1 cellular context compared by ENCODE assay signal in genomic region chr11:62001450-62002178, GRCh38.
TF ChIP-seq lines count a peak whose summit lies in the region.

No MANE protein-coding gene starts in this region.

TF ChIP-seq in HepG2, 621 proteins besides CTCF, POLR2A, EP300 and RAD21 (continued from another document and continues in another):
- TF ChIP-seq ZNF574 (CRISPR knock-in tag; IDR thresholded peaks at IDR 0.05) = peak; percentile 51
- TF ChIP-seq HCFC1 (IDR thresholded peaks at IDR 0.05; ENCODE audit: low read depth, low read length) = no peak
- TF ChIP-seq ZNF264 (CRISPR knock-in tag; IDR thresholded peaks at IDR 0.05) = peak; percentile 71
- no peak for TF ChIP-seq HES4 (CRISPR knock-in tag; IDR thresholded peaks at IDR 0.05; ENCODE audit: borderline replicate concordance)
- TF ChIP-seq TGIF2 (CRISPR knock-in tag; IDR thresholded peaks at IDR 0.05) = 0 out of 2 replicates have a peak, but pooled peaks have one; percentile 7
- peak; percentile 5; the same call in 1 of the 2 replicates for TF ChIP-seq GABPB1 (CRISPR knock-in tag; IDR thresholded peaks at IDR 0.05)
- 0 out of 2 replicates have a peak, but pooled peaks have one; percentile 32 for TF ChIP-seq ZNF563 (CRISPR knock-in tag; IDR thresholded peaks at IDR 0.05)
- TF ChIP-seq XRCC5 (optimal IDR thresholded peaks at IDR 0.05; ENCODE audit: low read length) = peak; percentile 80
- no peak for TF ChIP-seq ZNF207 (IDR thresholded peaks at IDR 0.05; ENCODE audit: borderline replicate concordance)
- 0 out of 2 replicates have a peak, but pooled peaks have one; percentile 33 for TF ChIP-seq JUN (CRISPR knock-in tag; IDR thresholded peaks at IDR 0.05)
- no peak for TF ChIP-seq ZNF841 (CRISPR knock-in tag; IDR thresholded peaks at IDR 0.05; ENCODE audit: borderline replicate concordance)
- TF ChIP-seq NFYB (CRISPR knock-in tag; IDR thresholded peaks at IDR 0.05) = no peak
- no peak for TF ChIP-seq EED (CRISPR knock-in tag; IDR thresholded peaks at IDR 0.05)
- no peak for TF ChIP-seq ZFP36L1 (CRISPR knock-in tag; IDR thresholded peaks at IDR 0.05)
- no peak for TF ChIP-seq ZNF276 (CRISPR knock-in tag; IDR thresholded peaks at IDR 0.05; ENCODE audit: low read depth)
- TF ChIP-seq EEA1 (CRISPR knock-in tag; IDR thresholded peaks at IDR 0.05; ENCODE audit: borderline replicate concordance) = no peak
- TF ChIP-seq HHEX (CRISPR knock-in tag; IDR thresholded peaks at IDR 0.05) = no peak
- TF ChIP-seq ZNF333 (CRISPR knock-in tag; IDR thresholded peaks at IDR 0.05; ENCODE audit: borderline replicate concordance) = no peak
- no peak for TF ChIP-seq HNRNPH1 (optimal IDR thresholded peaks at IDR 0.05; ENCODE audit: low read depth, low read length)
- TF ChIP-seq SIX4 (CRISPR knock-in tag; IDR thresholded peaks at IDR 0.05) = peak; percentile 49; the same call in 1 of the 2 replicates
- peak; percentile 39; the same call in 1 of the 2 replicates for TF ChIP-seq ZNF33A (CRISPR knock-in tag; IDR thresholded peaks at IDR 0.05; ENCODE audit: borderline replicate concordance)
- 0 out of 2 replicates have a peak, but pooled peaks have one; percentile 31 for TF ChIP-seq IKZF5 (CRISPR knock-in tag; IDR thresholded peaks at IDR 0.05)
- 0 out of 2 replicates have a peak, but pooled peaks have one; percentile 3 for TF ChIP-seq MEF2D (CRISPR knock-in tag; IDR thresholded peaks at IDR 0.05)
- TF ChIP-seq ZNF282 (IDR thresholded peaks at IDR 0.05; ENCODE audit: partially characterized antibody) = no peak
- TF ChIP-seq DMAP1 (CRISPR knock-in tag; IDR thresholded peaks at IDR 0.05) = peak; percentile 69; the same call in 1 of the 2 replicates
- no peak for TF ChIP-seq NFIB (CRISPR knock-in tag; IDR thresholded peaks at IDR 0.05; ENCODE audit: borderline replicate concordance)
- TF ChIP-seq SP5 (CRISPR knock-in tag; IDR thresholded peaks at IDR 0.05; ENCODE audit: borderline replicate concordance, low read depth) = 0 out of 2 replicates have a peak, but pooled peaks have one; percentile 7
- TF ChIP-seq ATF6 (CRISPR knock-in tag; conservative IDR thresholded peaks at IDR 0.05) = no peak
- TF ChIP-seq ZNF253 (CRISPR knock-in tag; IDR thresholded peaks at IDR 0.05; ENCODE audit: borderline replicate concordance) = no peak
- TF ChIP-seq ZBTB7A (CRISPR knock-in tag; IDR thresholded peaks at IDR 0.05) = peak; percentile 83; the same call in 1 of the 2 replicates
- TF ChIP-seq ZNF142 (CRISPR knock-in tag; IDR thresholded peaks at IDR 0.05) = peak; percentile 50; the same call in 1 of the 2 replicates
- TF ChIP-seq KLF12 (CRISPR knock-in tag; IDR thresholded peaks at IDR 0.05; ENCODE audit: borderline replicate concordance) = no peak
- peak; percentile 59 for TF ChIP-seq ELF3 (CRISPR knock-in tag; IDR thresholded peaks at IDR 0.05)
- TF ChIP-seq MIER2 (CRISPR knock-in tag; IDR thresholded peaks at IDR 0.05) = peak; percentile 57
- TF ChIP-seq ZNF34 (CRISPR knock-in tag; IDR thresholded peaks at IDR 0.05; ENCODE audit: borderline replicate concordance) = peak; percentile 73; the same call in 1 of the 2 replicates
- TF ChIP-seq CEBPB (IDR thresholded peaks at IDR 0.05; ENCODE audit: borderline replicate concordance, low read depth, low read length) = peak; percentile 14; the same call in 1 of the 2 replicates
- peak; percentile 84 for TF ChIP-seq MED1 (CRISPR knock-in tag; IDR thresholded peaks at IDR 0.05)
- no peak for TF ChIP-seq REPIN1 (CRISPR knock-in tag; IDR thresholded peaks at IDR 0.05; ENCODE audit: borderline replicate concordance, low read depth)
- TF ChIP-seq HOXA5 (CRISPR knock-in tag; IDR thresholded peaks at IDR 0.05) = peak; percentile 71; the same call in 1 of the 2 replicates
- TF ChIP-seq LCORL (IDR thresholded peaks at IDR 0.05) = no peak
- peak; percentile 89 for TF ChIP-seq LCORL (CRISPR knock-in tag; IDR thresholded peaks at IDR 0.05)
- no peak for TF ChIP-seq ZNF615 (CRISPR knock-in tag; IDR thresholded peaks at IDR 0.05; ENCODE audit: borderline replicate concordance)
- no peak for TF ChIP-seq ZSCAN31 (CRISPR knock-in tag; IDR thresholded peaks at IDR 0.05; ENCODE audit: low read depth)
- TF ChIP-seq ZNF275 (CRISPR knock-in tag; IDR thresholded peaks at IDR 0.05; ENCODE audit: borderline replicate concordance) = peak; percentile 43; the same call in 1 of the 2 replicates
- no peak for TF ChIP-seq HOXD1 (CRISPR knock-in tag; IDR thresholded peaks at IDR 0.05)
- 0 out of 2 replicates have a peak, but pooled peaks have one; percentile 7 for TF ChIP-seq ZNF451 (CRISPR knock-in tag; IDR thresholded peaks at IDR 0.05)
- no peak for TF ChIP-seq IRF1 (CRISPR knock-in tag; IDR thresholded peaks at IDR 0.05; ENCODE audit: low read depth)
- TF ChIP-seq CHD4 (IDR thresholded peaks at IDR 0.05; ENCODE audit: borderline replicate concordance, low read length) = no peak
- no peak for TF ChIP-seq ZNF30 (CRISPR knock-in tag; IDR thresholded peaks at IDR 0.05)
- peak; percentile 72 for TF ChIP-seq ZNF331 (CRISPR knock-in tag; IDR thresholded peaks at IDR 0.05)
- TF ChIP-seq YEATS2 (CRISPR knock-in tag; IDR thresholded peaks at IDR 0.05; ENCODE audit: borderline replicate concordance) = peak; percentile 64
- 0 out of 2 replicates have a peak, but pooled peaks have one; percentile 44 for TF ChIP-seq ZBTB25 (CRISPR knock-in tag; IDR thresholded peaks at IDR 0.05)
